In genomic region chr11:63534076-63534475, GRCh38 we compare ENCODE assay signal across 29 cellular contexts. TPM values are rescaled to one million over a fixed set of nuclear protein-coding genes. Genes with fewer than 3 reads are reported as not detected.
DNase-seq lines count a peak whose midpoint lies in the region; ATAC-seq and TF ChIP-seq lines count a peak whose summit lies in the region.
"Had no signal": no experiment of that assay in that cellular context is flagged by ENCODE, and none has a peak within 500 bp of the region (broad histone marks: within the 10 kb centered on the region; RNA-seq: fewer than 3 reads in every experiment).

No MANE protein-coding gene starts in this region.

- H3K9me3 Mint-ChIP-seq in activated CD4-positive, alpha-beta T cell treated with anti-CD3 and anti-CD28 coated beads, Interleukin-2, amount 10 ng/mL, durations not matched to agents 7 days and 5 days: no peaks in the 10 kb centered on the region
- H3K9me3 Mint-ChIP-seq in central memory CD8-positive, alpha-beta T cell: no peaks in the 10 kb centered on the region

- no peaks in the 10 kb centered on the region for H4K20me1 ChIP-seq in KMS-11 (ENCODE audit: insufficient read depth)

- peak overlapping the region; percentile 90 for H3K4me2 ChIP-seq in KMS-11
- H3K4me2 ChIP-seq: hepatocyte had no signal

- H3K4me1 Mint-ChIP-seq in activated CD4-positive, alpha-beta T cell treated with anti-CD3 and anti-CD28 coated beads, Interleukin-2, amount 10 ng/mL, durations not matched to agents 7 days and 5 days: peaks cover 85% of the 10 kb centered on the region
- peaks cover 89% of the 10 kb centered on the region for H3K4me1 Mint-ChIP-seq in central memory CD8-positive, alpha-beta T cell

- no peak for TF ChIP-seq POLR2A in spleen (IDR thresholded peaks at IDR 0.05)

- TF ChIP-seq CTCF in KMS-11 (conservative IDR thresholded peaks at IDR 0.05; ENCODE audit: low read depth, low read length) (no peak), spleen (IDR thresholded peaks at IDR 0.05 in 8 of 11, conservative IDR thresholded peaks at IDR 0.05 in 3 of 11) (no peak), left ventricle myocardium inferior (IDR thresholded peaks at IDR 0.05; ENCODE audit: borderline replicate concordance) (no peak)

- no peaks in the 10 kb centered on the region for H3K27me3 Mint-ChIP-seq in activated CD4-positive, alpha-beta T cell treated with anti-CD3 and anti-CD28 coated beads, Interleukin-2, amount 10 ng/mL, durations not matched to agents 7 days and 5 days
- H3K27me3 Mint-ChIP-seq in central memory CD8-positive, alpha-beta T cell: no peaks in the 10 kb centered on the region

- H3K4me3 ChIP-seq in KMS-11 (IDR thresholded peaks at IDR 0.05; ENCODE audit: insufficient read depth, low read depth, low read length): no peak overlapping the region
- H3K4me3 ChIP-seq in spleen: no peak overlapping the region
- no peak overlapping the region for H3K4me3 ChIP-seq in left ventricle myocardium inferior
- H3K4me3 ChIP-seq: hepatocyte, thyroid gland had no signal

- H3K4me1 ChIP-seq in KMS-11 (ENCODE audit: low read depth, poor library complexity, severe bottlenecking) (peaks cover 88% of the 10 kb centered on the region), spleen (peaks cover 27 to 91% (median 71%) of the 10 kb centered on the region in 6 donors), left ventricle myocardium inferior (peaks cover 32% of the 10 kb centered on the region)

- H3K27ac Mint-ChIP-seq in activated CD4-positive, alpha-beta T cell treated with anti-CD3 and anti-CD28 coated beads, Interleukin-2, amount 10 ng/mL, durations not matched to agents 7 days and 5 days: peak overlapping the region; percentile 72
- H3K27ac Mint-ChIP-seq in central memory CD8-positive, alpha-beta T cell (ENCODE audit: low read depth): peak overlapping the region; percentile 92

- no peaks in the 10 kb centered on the region for H3K79me2 ChIP-seq in KMS-11 (ENCODE audit: insufficient read depth, low read depth)
- H3K79me2 ChIP-seq: hepatocyte had no signal

- H3K36me3 Mint-ChIP-seq in activated CD4-positive, alpha-beta T cell treated with anti-CD3 and anti-CD28 coated beads, Interleukin-2, amount 10 ng/mL, durations not matched to agents 7 days and 5 days (ENCODE audit: low read depth): peaks cover 7% of the 10 kb centered on the region
- H3K36me3 Mint-ChIP-seq in central memory CD8-positive, alpha-beta T cell (ENCODE audit: insufficient read depth): peaks cover 34% of the 10 kb centered on the region

- H3K9me3 ChIP-seq in spleen (no peaks in the 10 kb centered on the region), left ventricle myocardium inferior (replicated peaks) (no peaks in the 10 kb centered on the region)
- H3K9me3 ChIP-seq: neutrophil, thyroid gland had no signal

- H2AFZ ChIP-seq in KMS-11 (ENCODE audit: low read depth): peak overlapping the region; percentile 11; the same call in 1 of the 2 replicates
- H2AFZ ChIP-seq: hepatocyte had no signal

- H3K9ac ChIP-seq in KMS-11: peak overlapping the region; percentile 48; the same call in 1 of the 2 replicates

- CTCF ChIA-PET in activated CD4-positive, alpha-beta T cell treated with anti-CD3 and anti-CD28 coated beads, Interleukin-2, amount 10 ng/mL, durations not matched to agents 7 days and 5 days (lab: Charles Lee): interaction anchor here (1.2 kb wide), 1 partner anchor 55 kb away, joined by 3 read pairs; no protein-coding TSS in a partner anchor

- H3K27me3 ChIP-seq in KMS-11 (ENCODE audit: insufficient read depth, low read depth) (no peaks in the 10 kb centered on the region), spleen (replicated peaks in 1 of 7) (no peaks in the 10 kb centered on the region), left ventricle myocardium inferior (ENCODE audit: low read depth) (no peaks in the 10 kb centered on the region)
- H3K27me3 ChIP-seq: hepatocyte, thyroid gland had no signal

- H3K27ac ChIP-seq in KMS-11 (peak overlapping the region; percentile 80), spleen (peak overlapping the region in 7 of 8 donors; percentile 24 to 89 (median 87)), left ventricle myocardium inferior (replicated peaks) (no peak overlapping the region)
- H3K27ac ChIP-seq: neutrophil, thyroid gland had no signal

- intact Hi-C loops in spleen (cut with DNase I; ENCODE audit: low total_unique reads): no loop called here
- intact Hi-C loops in left ventricle myocardium inferior (cut with micrococcal nuclease): no loop called here

- WGBS in spleen, 5 donors: 51 to 71% (median 59%) methylated on average over 3 of the region's 3 CpGs

- H3K36me3 ChIP-seq in KMS-11 (ENCODE audit: insufficient read depth) (no peaks in the 10 kb centered on the region), spleen (no peaks in the 10 kb centered on the region), left ventricle myocardium inferior (no peaks in the 10 kb centered on the region)
- H3K36me3 ChIP-seq: neutrophil, thyroid gland had no signal

- POLR2A ChIA-PET in activated CD4-positive, alpha-beta T cell treated with anti-CD3 and anti-CD28 coated beads, Interleukin-2, amount 10 ng/mL, durations not matched to agents 7 days and 5 days (lab: Charles Lee): interaction anchor here (0.5 kb wide), 1 partner anchor 94 kb away, joined by 3 read pairs; no protein-coding TSS in a partner anchor

- no peak overlapping the region for H3K4me3 Mint-ChIP-seq in activated CD4-positive, alpha-beta T cell treated with anti-CD3 and anti-CD28 coated beads, Interleukin-2, amount 10 ng/mL, durations not matched to agents 7 days and 5 days
- peak overlapping the region; percentile 57 for H3K4me3 Mint-ChIP-seq in central memory CD8-positive, alpha-beta T cell

- DNase-seq in activated CD4-positive, alpha-beta T cell treated with anti-CD3 and anti-CD28 coated beads, Interleukin-2, amount 10 ng/mL, durations not matched to agents 7 days and 5 days: no peak
- DNase-seq in activated CD4-positive, alpha-beta T cell treated with anti-CD3 and anti-CD28 coated beads for 48 hours: no peak
- DNase-seq in central memory CD8-positive, alpha-beta T cell (ENCODE audit: low spot score in 2 of 2): no peak
- no peak for DNase-seq in spleen
- no peak for DNase-seq in left ventricle myocardium inferior
- DNase-seq in HT-29 (ENCODE audit: low spot score): no peak
- no peak for DNase-seq in pons (ENCODE audit: low spot score)
- DNase-seq: activated CD4-positive, alpha-beta T cell treated with anti-CD3 and anti-CD28 coated beads for 4 hours; activated naive CD4-positive, alpha-beta T cell; central memory CD4-positive, alpha-beta T cell; foreskin fibroblast; islet precursor cell; KBM-7; NCI-H187 treated with DMSO at 0.1 percent for 48 hours; NCI-H2227 treated with DMSO at 0.1 percent for 48 hours; NCI-H774; Right ventricle myocardium superior; stimulated activated naive CD4-positive, alpha-beta T cell treated with Interleukin-2 at 50 U/mL for 16 hours; thyroid gland had no signal

- no peak for ATAC-seq in central memory CD8-positive, alpha-beta T cell (replicated peaks; ENCODE audit: extremely low read depth, poor library complexity, severe bottlenecking)

RNA-seq across cellular contexts. Expression of gene PLAAT4, which starts 2.5 kb away (rescaled TPM):
- 100 to 1,000 TPM; 136 to 137 TPM for total RNA-seq in activated CD4-positive, alpha-beta T cell treated with anti-CD3 and anti-CD28 coated beads, Interleukin-2, amount 10 ng/mL, durations not matched to agents 7 days and 5 days
- total RNA-seq in spleen (100 to 1,000 TPM in 1 of 7 donors, 10 to 100 TPM in 6; 55.6 to 101 (median 65.3) TPM), left ventricle myocardium inferior (15.5 TPM)
- 100 to 1,000 TPM in 1 of 3 donors, 10 to 100 TPM in 2; 78.6 to 105 (median 98.6) TPM for polyA plus RNA-seq in spleen
- 61.8 and 73.6 TPM in 2 replicates for total RNA-seq in HT-29 (2014; rRNA removed; shearing (Covaris generic))

RNA-seq across cellular contexts. Expression of gene LGALS12, which starts 28.2 kb away (rescaled TPM):
- total RNA-seq in activated CD4-positive, alpha-beta T cell treated with anti-CD3 and anti-CD28 coated beads, Interleukin-2, amount 10 ng/mL, durations not matched to agents 7 days and 5 days: not detected
- total RNA-seq in spleen (1 to 10 TPM in 4 of 7 donors, under 1 TPM in 2, not detected in 1; 0.88 to 3.5 (median 2.0) TPM), left ventricle myocardium inferior (0.25 TPM)
- under 1 TPM; 0.24 to 0.30 (median 0.26) TPM for polyA plus RNA-seq in spleen
- total RNA-seq in HT-29 (2014; rRNA removed; shearing (Covaris generic)): not detected in 2 replicates
- total RNA-seq: Daoy, dermis microvascular lymphatic vessel endothelial cell, epithelial cell of proximal tubule, hepatocyte, HT1080, pulmonary artery endothelial cell had no signal
- polyA plus RNA-seq: aorta, hepatocyte had no signal

RNA-seq across cellular contexts. Expression of gene PLAAT2, which starts 29.1 kb away (rescaled TPM):
- under 1 TPM in 1 of 2 experiments, not detected in 1; 0.29 TPM for total RNA-seq in activated CD4-positive, alpha-beta T cell treated with anti-CD3 and anti-CD28 coated beads, Interleukin-2, amount 10 ng/mL, durations not matched to agents 7 days and 5 days
- 1 to 10 TPM in 1 of 7 donors, not detected in 6; 1.3 TPM for total RNA-seq in spleen
- under 1 TPM in 2 of 3 donors, not detected in 1; 0.16 to 0.18 TPM for polyA plus RNA-seq in spleen
- total RNA-seq in left ventricle myocardium inferior: not detected
- total RNA-seq in HT-29 (2014; rRNA removed; shearing (Covaris generic)): 0.57 and 4.2 TPM in 2 replicates
- total RNA-seq: aorta, Daoy, dermis microvascular lymphatic vessel endothelial cell, HT1080, pulmonary artery endothelial cell, skeletal muscle tissue had no signal

RNA-seq across cellular contexts. Expression of gene PLAAT5, which starts 43.1 kb away (rescaled TPM):
- not detected for total RNA-seq in activated CD4-positive, alpha-beta T cell treated with anti-CD3 and anti-CD28 coated beads, Interleukin-2, amount 10 ng/mL, durations not matched to agents 7 days and 5 days
- total RNA-seq in spleen (under 1 TPM in 4 of 7 donors, not detected in 3; 0.22 to 0.54 (median 0.30) TPM), left ventricle myocardium inferior (1.4 TPM)
- under 1 TPM in 2 of 3 donors, not detected in 1; 0.10 to 0.11 TPM for polyA plus RNA-seq in spleen
- 0.21 and 0.79 TPM in 2 replicates for total RNA-seq in HT-29 (2014; rRNA removed; shearing (Covaris generic))
- total RNA-seq: Daoy, dermis microvascular lymphatic vessel endothelial cell, HT1080, pulmonary artery endothelial cell had no signal
